In the genomic region with DNA sequence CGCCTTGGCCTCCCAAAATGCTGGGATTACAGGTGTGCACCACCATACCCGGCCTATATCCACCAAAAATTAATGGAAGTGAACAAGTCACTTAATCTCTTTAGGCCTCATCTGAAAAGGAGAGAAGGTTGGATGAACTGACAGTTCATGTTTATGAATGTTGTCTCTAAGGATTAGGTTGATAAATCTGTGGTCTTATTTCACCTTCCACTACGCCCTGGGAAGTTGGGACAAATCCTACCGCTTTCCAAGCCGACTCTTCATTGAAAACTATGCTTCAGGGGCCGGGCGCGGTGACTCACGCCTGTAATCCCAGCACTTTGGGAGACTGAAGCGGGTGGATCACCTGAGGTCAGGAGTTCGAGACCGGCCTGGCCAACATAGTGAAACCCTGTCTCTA, we compare ENCODE assay signal across 1 cellular context. TPM values are rescaled to one million over a fixed set of nuclear protein-coding genes. Genes with fewer than 3 reads are reported as not detected.
"Had no signal": no experiment of that assay in that cellular context is flagged by ENCODE, and none has a peak within 500 bp of the region (broad histone marks: within the 10 kb centered on the region; RNA-seq: fewer than 3 reads in every experiment).

No MANE protein-coding gene starts in this region.

RNA-seq across cellular contexts. Expression of a gene that starts 59.4 kb away (rescaled TPM):
- total RNA-seq: MCF 10A had no signal
